In the genomic region with DNA sequence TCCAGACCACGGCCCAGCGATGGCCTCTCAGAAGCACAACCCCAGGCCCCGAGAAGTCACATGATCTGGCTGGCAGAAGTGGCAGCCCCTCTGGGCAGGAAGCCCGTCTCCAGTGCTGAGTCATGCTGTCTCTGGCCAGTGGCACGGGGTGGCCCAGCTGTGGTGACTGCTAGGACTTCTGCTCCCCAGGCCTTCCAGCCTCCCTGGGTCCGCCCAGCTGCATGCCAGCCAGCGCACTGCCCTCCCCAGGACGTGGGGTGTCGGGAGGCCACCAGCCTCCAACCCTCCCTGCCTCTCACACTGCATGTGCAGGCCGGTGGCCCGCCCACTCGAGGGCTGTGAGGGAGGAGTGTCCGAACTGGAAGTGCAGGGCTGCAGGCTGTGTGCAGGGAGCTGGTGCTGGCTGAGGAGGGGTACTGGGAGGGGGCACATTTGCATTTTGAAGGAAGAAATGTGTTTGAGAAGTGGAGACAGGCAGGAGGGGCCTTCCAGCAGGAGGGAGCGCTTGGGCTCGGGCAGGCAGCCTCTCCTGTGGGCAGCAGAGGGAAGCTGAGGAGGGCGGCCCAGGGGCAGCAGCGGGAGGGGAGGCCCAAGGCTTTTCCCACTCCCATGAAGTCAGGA, we compare ENCODE assay signal across 8 cellular contexts. TPM values are rescaled to one million over a fixed set of nuclear protein-coding genes. Genes with fewer than 3 reads are reported as not detected.
DNase-seq lines count a peak whose midpoint lies in the region; ATAC-seq, FAIRE-seq and TF ChIP-seq lines count a peak whose summit lies in the region.

No MANE protein-coding gene starts in this region.

- DNase-seq in ELR (ENCODE audit: low read depth) (peak; percentile 65), NOMO-1 treated with DMSO at 0.1 percent for 48 hours (lab: John Stamatoyannopoulos, UW; ENCODE audit: unreplicated experiment) (peak; percentile 59), endothelial cell of umbilical vein (ENCODE audit: low read depth, low spot score) (peak; percentile 79), HEK293T (ENCODE audit: extremely low spot score) (no peak)

- H3K27ac ChIP-seq in endothelial cell of umbilical vein (ENCODE audit: insufficient read depth, low read depth, low read length): peak overlapping the region; percentile 22
- peak overlapping the region; percentile 42 for H3K27ac ChIP-seq in muscle layer of colon (ENCODE audit: low read depth, low read length)

- POLR2A ChIA-PET in endothelial cell of umbilical vein (lab: Charles Lee) (no interaction called here), HEK293T (lab: Yijun Ruan, JAX) (interaction anchor here (0.9 kb wide), 1 partner anchor 17 kb away, joined by 3 read pairs; the partner anchor contains the start of gene HPCAL1)

- H3K9ac ChIP-seq in endothelial cell of umbilical vein (replicated peaks; ENCODE audit: extremely low read depth, insufficient read depth, low read length) (no peak overlapping the region), muscle layer of colon (ENCODE audit: low read length) (no peak overlapping the region)

- no peaks in the 10 kb centered on the region for H3K9me3 ChIP-seq in endothelial cell of umbilical vein (replicated peaks; ENCODE audit: control insufficient read depth, insufficient read depth, low read length)
- no peaks in the 10 kb centered on the region for H3K9me3 ChIP-seq in muscle layer of colon (ENCODE audit: low read length)

- FAIRE-seq in endothelial cell of umbilical vein (lab: Jason Lieb, UNC): peak; percentile 94

- TF ChIP-seq POLR2A in endothelial cell of umbilical vein (IDR thresholded peaks at IDR 0.05; ENCODE audit: low read depth, low read length): no peak

- no peaks in the 10 kb centered on the region for H3K9me1 ChIP-seq in endothelial cell of umbilical vein (replicated peaks; ENCODE audit: control insufficient read depth, extremely low read depth, insufficient read depth, low read length)

- no peak overlapping the region for H3K4me2 ChIP-seq in endothelial cell of umbilical vein (ENCODE audit: insufficient read depth, low read length)

- no peaks in the 10 kb centered on the region for H3K36me3 ChIP-seq in endothelial cell of umbilical vein (ENCODE audit: control insufficient read depth in 2 of 2, extremely low read depth in 1 of 2, insufficient read depth in 2 of 2, low read length in 2 of 2)
- H3K36me3 ChIP-seq in muscle layer of colon (ENCODE audit: insufficient read depth, low read length): no peaks in the 10 kb centered on the region

- H4K20me1 ChIP-seq in endothelial cell of umbilical vein (replicated peaks; ENCODE audit: control insufficient read depth, extremely low read depth, insufficient read depth, low read length): no peaks in the 10 kb centered on the region

- no peaks in the 10 kb centered on the region for H3K79me2 ChIP-seq in endothelial cell of umbilical vein (ENCODE audit: control insufficient read depth, insufficient read depth, low read length)

- TF ChIP-seq CTCF in endothelial cell of umbilical vein (IDR thresholded peaks at IDR 0.05; ENCODE audit: extremely low read depth in 1 of 2, insufficient read depth in 1 of 2, low read depth in 1 of 2, low read length in 2 of 2): peak in 1 of 2 donors; percentile 2

- dilution Hi-C loops in endothelial cell of umbilical vein (cut with MboI; ENCODE audit: extremely low pct_ligation_motif_present, low sequenced_read_pairs): no loop called here

- H3K4me1 ChIP-seq in endothelial cell of umbilical vein (ENCODE audit: control insufficient read depth, extremely low read depth, insufficient read depth, low read length): peaks cover 31% of the 10 kb centered on the region
- H3K4me1 ChIP-seq in muscle layer of colon (ENCODE audit: insufficient read depth, low read length): peaks cover 24% of the 10 kb centered on the region

- H2AFZ ChIP-seq in endothelial cell of umbilical vein (ENCODE audit: low read depth, low read length): peak overlapping the region; percentile 73

- BruUV-seq in endothelial cell of umbilical vein (replicated peaks; lab: Mats Ljungman, UMichigan): no TSS peak

- ATAC-seq in GM21529 (IDR thresholded peaks at IDR 0.05; ENCODE audit: unreplicated experiment) (no peak), GM18517 (IDR thresholded peaks at IDR 0.05; ENCODE audit: unreplicated experiment) (no peak), GM21423 (IDR thresholded peaks at IDR 0.05; ENCODE audit: unreplicated experiment) (no peak)

- H3K27me3 ChIP-seq in endothelial cell of umbilical vein (ENCODE audit: control insufficient read depth in 2 of 2, insufficient read depth in 2 of 2, low read length in 2 of 2) (no peaks in the 10 kb centered on the region), muscle layer of colon (ENCODE audit: control insufficient read depth in 1 of 2, insufficient read depth in 2 of 2, low read length in 2 of 2) (no peaks in the 10 kb centered on the region)

- H3K4me3 ChIP-seq in endothelial cell of umbilical vein (replicated peaks in 1 of 3; ENCODE audit: insufficient read depth in 1 of 3, low read depth in 1 of 3, low read length in 3 of 3): no peak overlapping the region
- no peak overlapping the region for H3K4me3 ChIP-seq in muscle layer of colon (ENCODE audit: low read depth in 1 of 2, low read length in 2 of 2)

- intact Hi-C loops in endothelial cell of umbilical vein (cut with micrococcal nuclease): loop anchor here (1.0 kb wide), 2 partner anchors 13 to 17 kb away; partner anchors contain the start of gene HPCAL1

- CTCF ChIA-PET in endothelial cell of umbilical vein (lab: Charles Lee) (interaction anchor here (1.2 to 4.6 kb wide), 8 partner anchors 10 to 161 kb away, joined by 3 to 23 read pairs (median 9); partner anchors contain the start of gene HPCAL1), HEK293T (lab: Yijun Ruan, JAX) (interaction anchor here (1.4 kb wide), 1 partner anchor 123 kb away, joined by 3 read pairs; no protein-coding TSS in a partner anchor)

TF ChIP-seq in endothelial cell of umbilical vein, 7 proteins besides CTCF, POLR2A, EP300 and RAD21:
- TF ChIP-seq EZH2 (IDR thresholded peaks at IDR 0.05; ENCODE audit: borderline replicate concordance, low read depth, low read length, severe bottlenecking) (no peak), MYC (IDR thresholded peaks at IDR 0.05; ENCODE audit: low read depth, low read length) (peak; percentile 23), GATA2 (IDR thresholded peaks at IDR 0.05; ENCODE audit: insufficient read depth, insufficient read length, low read depth, low read length) (no peak), FOS (IDR thresholded peaks at IDR 0.05; ENCODE audit: borderline replicate concordance, insufficient read depth, low read length) (peak; percentile 49), JUN (IDR thresholded peaks at IDR 0.05; ENCODE audit: borderline replicate concordance, insufficient read depth, insufficient read length, low read depth) (peak; percentile 32), MAX (IDR thresholded peaks at IDR 0.05; ENCODE audit: insufficient read depth, insufficient read length) (no peak), POLR2AphosphoS5 (IDR thresholded peaks at IDR 0.05; ENCODE audit: insufficient read depth, low read depth, low read length) (peak; percentile 50)

TF ChIP-seq in HEK293T, 16 proteins besides CTCF, POLR2A, EP300 and RAD21:
- TF ChIP-seq FOXA1 (IDR thresholded peaks at IDR 0.05): no peak
- no peak for TF ChIP-seq FOXM1 (IDR thresholded peaks at IDR 0.05; ENCODE audit: borderline replicate concordance)
- no peak for TF ChIP-seq CTBP1 (IDR thresholded peaks at IDR 0.05; ENCODE audit: borderline replicate concordance)
- TF ChIP-seq ARNT (IDR thresholded peaks at IDR 0.05): no peak
- no peak for TF ChIP-seq NFRKB (IDR thresholded peaks at IDR 0.05)
- TF ChIP-seq L3MBTL2 (conservative IDR thresholded peaks at IDR 0.05): no peak
- no peak for TF ChIP-seq SUZ12 (IDR thresholded peaks at IDR 0.05)

RNA-seq across cellular contexts. Expression of gene HPCAL1, which starts 17.0 kb away (rescaled TPM):
- total RNA-seq in endothelial cell of umbilical vein: 68.1 and 77.4 TPM in 2 replicates
- polyA plus RNA-seq in endothelial cell of umbilical vein: 56.5 and 67.3 TPM in 2 replicates
- polyA plus RNA-seq in endothelial cell of umbilical vein (2011; cell fraction: cytosol; rRNA removed): 40.8 and 44.2 TPM in 2 replicates
- polyA plus RNA-seq in endothelial cell of umbilical vein (2011; cell fraction: nucleus; rRNA removed): 34.7 and 39.6 TPM in 2 replicates
- 79.1 and 104 TPM in 2 replicates for polyA plus RNA-seq in endothelial cell of umbilical vein (2012)
- polyA minus RNA-seq in endothelial cell of umbilical vein: 17.4 and 19.0 TPM in 2 replicates
- 48.7 TPM for polyA minus RNA-seq in endothelial cell of umbilical vein (2011; cell fraction: cytosol; rRNA and poly(A)+ RNA removed)
- polyA minus RNA-seq in endothelial cell of umbilical vein (2011; cell fraction: nucleus; rRNA and poly(A)+ RNA removed): 8.8 and 14.8 TPM in 2 replicates
